In genomic region chr22:30240541-30241417, GRCh38 we compare ENCODE assay signal across 17 cellular contexts. TPM values are rescaled to one million over a fixed set of nuclear protein-coding genes. Genes with fewer than 3 reads are reported as not detected.
DNase-seq lines count a peak whose midpoint lies in the region; ATAC-seq, FAIRE-seq and TF ChIP-seq lines count a peak whose summit lies in the region.
"Had no signal": no experiment of that assay in that cellular context is flagged by ENCODE, and none has a peak within 500 bp of the region (broad histone marks: within the 10 kb centered on the region; RNA-seq: fewer than 3 reads in every experiment).

No MANE protein-coding gene starts in this region.

- intact Hi-C loops in OCI-LY7 (cut with micrococcal nuclease; ENCODE audit: unreplicated experiment): no loop called here
- intact Hi-C loops in GM12878 (cut with micrococcal nuclease; ENCODE audit: unreplicated experiment): no loop called here

- POLR2A ChIA-PET in OCI-LY7 (lab: Charles Lee): interaction anchor here (0.5 kb wide), 1 partner anchor 55 kb away, joined by 3 read pairs; no protein-coding TSS in a partner anchor
- POLR2A ChIA-PET in GM12878 (lab: Charles Lee): no interaction called here

- H3K9ac ChIP-seq in GM12878 (ENCODE audit: control insufficient read depth, insufficient read depth, low read length): no peak overlapping the region

- TF ChIP-seq POLR2A in GM12878 (IDR thresholded peaks at IDR 0.05; ENCODE audit: low read depth, low read length): no peak

- H3K4me2 ChIP-seq in OCI-LY7 (ENCODE audit: low read length): peak overlapping the region; percentile 55
- H3K4me2 ChIP-seq in GM12878 (ENCODE audit: control insufficient read depth, insufficient read depth): no peak overlapping the region

- RAD21 ChIA-PET in GM12878 (lab: Charles Lee; ENCODE audit: unreplicated experiment): interaction anchor here (0.8 kb wide), 1 partner anchor 133 kb away, joined by 3 read pairs; no protein-coding TSS in a partner anchor

- no TSS peak for BruUV-seq in OCI-LY7 (replicated peaks; lab: Mats Ljungman, UMichigan)
- BruUV-seq in GM12878 (replicated peaks; lab: Mats Ljungman, UMichigan): no TSS peak

- no peak for TF ChIP-seq RAD21 in GM12878 (IDR thresholded peaks at IDR 0.05; ENCODE audit: insufficient read depth, low read depth, low read length)

- no peaks in the 10 kb centered on the region for H3K9me3 ChIP-seq in OCI-LY7 (ENCODE audit: low read length)
- H3K9me3 ChIP-seq in GM12878 (replicated peaks; ENCODE audit: control insufficient read depth, insufficient read depth, low read length): no peaks in the 10 kb centered on the region

- H3K4me1 ChIP-seq in OCI-LY7 (ENCODE audit: insufficient read depth, low read length, poor library complexity, severe bottlenecking): peaks cover 16% of the 10 kb centered on the region
- H3K4me1 ChIP-seq in GM12878 (ENCODE audit: control insufficient read depth, insufficient read depth, low read length): no peaks in the 10 kb centered on the region

- H3K27ac ChIP-seq in OCI-LY7 (ENCODE audit: low read depth, low read length, poor library complexity, severe bottlenecking) (no peak overlapping the region), GM12878 (ENCODE audit: control insufficient read depth, insufficient read depth) (no peak overlapping the region)
- H3K27ac ChIP-seq: C4-2B had no signal

- peak overlapping the region; percentile 48 for H3K27ac Mint-ChIP-seq in stimulated activated memory B cell treated with anti-CD40 and anti-IgM and Interleukin-4, amounts not matched to agents 10 μg/mL and 1 μg/mL and 100 μg/mL, for 72 hours
- H3K27ac Mint-ChIP-seq: natural killer cell treated with Interleukin-12 subunit alpha and Interleukin-12 subunit beta and Interleukin-15 and Interleukin-18, amount 100 ng/mL, for 72 hours had no signal

- DNase-seq in stimulated activated CD4-positive, alpha-beta T cell treated with anti-CD3 and anti-CD28 coated beads, Interleukin-12 subunit alpha, Interleukin-12 subunit beta, amount 100 ng/mL, for 4 hours: peak; percentile 36
- DNase-seq in stimulated activated CD4-positive, alpha-beta T cell treated with anti-CD3 and anti-CD28 coated beads, Interleukin-1b, Interleukin-23, amount 100 ng/mL, for 48 hours: no peak
- peak; percentile 72 for DNase-seq in OCI-LY7 (ENCODE audit: low spot score)
- no peak for DNase-seq in GM12878 (ENCODE audit: low read depth, low spot score)
- no peak for DNase-seq in GF-D8 (lab: John Stamatoyannopoulos, UW)
- no peak for DNase-seq in AG08395 (ENCODE audit: low spot score)
- DNase-seq in hippocampal formation (lab: John Stamatoyannopoulos, UW): no peak
- DNase-seq: activated T-cell treated with anti-CD3 and anti-CD28 coated beads, Interleukin-2, amount 50 U/mL, for 1 hour; glutamatergic neuron; GOT3; NCI-H1417 treated with DMSO at 0.1 percent for 48 hours; right cardiac atrium had no signal

- WGBS in GM12878 (ENCODE audit: insufficient coverage, insufficient replicate concordance, low lambda C conversion rate, missing lambda C conversion rate): 49% methylated on average over 20 of the region's 24 CpGs

- H3K27me3 Mint-ChIP-seq in stimulated activated memory B cell treated with anti-CD40 and anti-IgM and Interleukin-4, amounts not matched to agents 10 μg/mL and 1 μg/mL and 100 μg/mL, for 72 hours: peaks cover 13% of the 10 kb centered on the region

- CTCF ChIA-PET in OCI-LY7 (lab: Charles Lee; ENCODE audit: unreplicated experiment) (no interaction called here), GM12878 (lab: Yijun Ruan, JAX) (interaction anchor here (1.1 kb wide), 1 partner anchor 22 kb away, joined by 3 read pairs; no protein-coding TSS in a partner anchor)

- SMC1A ChIA-PET in GM12878 (lab: Charles Lee; ENCODE audit: uncharacterized antibody, unreplicated experiment): no interaction called here

- H2AFZ ChIP-seq in OCI-LY7 (ENCODE audit: low read length) (no peak overlapping the region), GM12878 (ENCODE audit: control insufficient read depth, low read depth, low read length) (no peak overlapping the region)

- H3K79me2 ChIP-seq in OCI-LY7 (ENCODE audit: insufficient read depth, low read depth, low read length): no peaks in the 10 kb centered on the region
- no peaks in the 10 kb centered on the region for H3K79me2 ChIP-seq in GM12878 (ENCODE audit: control insufficient read depth, insufficient read depth, low read length)

- in situ Hi-C loops in GM12878 (cut with MboI): no loop called here

- ATAC-seq in GM12878: peak; percentile 83
- peak; percentile 79 for ATAC-seq in stimulated activated memory B cell treated with anti-CD40 and anti-IgM and Interleukin-4, amounts not matched to agents 10 μg/mL and 1 μg/mL and 100 μg/mL, for 72 hours
- ATAC-seq: natural killer cell treated with Interleukin-12 subunit alpha and Interleukin-12 subunit beta and Interleukin-15 and Interleukin-18, amount 100 ng/mL, for 72 hours; right cardiac atrium had no signal

- TF ChIP-seq EP300 in GM12878 (IDR thresholded peaks at IDR 0.05; ENCODE audit: borderline replicate concordance in 1 of 2, control insufficient read depth in 1 of 2, low read depth in 2 of 2, low read length in 2 of 2): no peak

- H4K20me1 ChIP-seq in OCI-LY7 (ENCODE audit: insufficient read depth, low read length): no peaks in the 10 kb centered on the region
- no peaks in the 10 kb centered on the region for H4K20me1 ChIP-seq in GM12878 (ENCODE audit: control insufficient read depth, insufficient read depth)

- no peaks in the 10 kb centered on the region for H3K36me3 Mint-ChIP-seq in stimulated activated memory B cell treated with anti-CD40 and anti-IgM and Interleukin-4, amounts not matched to agents 10 μg/mL and 1 μg/mL and 100 μg/mL, for 72 hours
- H3K36me3 Mint-ChIP-seq: natural killer cell treated with Interleukin-12 subunit alpha and Interleukin-12 subunit beta and Interleukin-15 and Interleukin-18, amount 100 ng/mL, for 72 hours had no signal

- H3K4me3 Mint-ChIP-seq in stimulated activated memory B cell treated with anti-CD40 and anti-IgM and Interleukin-4, amounts not matched to agents 10 μg/mL and 1 μg/mL and 100 μg/mL, for 72 hours: no peak overlapping the region
- H3K4me3 Mint-ChIP-seq: natural killer cell treated with Interleukin-12 subunit alpha and Interleukin-12 subunit beta and Interleukin-15 and Interleukin-18, amount 100 ng/mL, for 72 hours had no signal

- H3K36me3 ChIP-seq in OCI-LY7 (ENCODE audit: insufficient read depth, low read length) (no peaks in the 10 kb centered on the region), GM12878 (ENCODE audit: control insufficient read depth in 2 of 2, insufficient read depth in 2 of 2, low read length in 1 of 2) (no peaks in the 10 kb centered on the region)

- H3K27me3 ChIP-seq in GM12878 (replicated peaks in 1 of 2; ENCODE audit: control insufficient read depth in 2 of 2, insufficient read depth in 2 of 2, low read length in 1 of 2): peaks cover 2 to 3% of the 10 kb centered on the region in 2 experiments; a peak in 2 of 4 replicates

- no peaks in the 10 kb centered on the region for H3K9me2 ChIP-seq in OCI-LY7 (ENCODE audit: insufficient read depth, low read length)

- H3K9me3 Mint-ChIP-seq in stimulated activated memory B cell treated with anti-CD40 and anti-IgM and Interleukin-4, amounts not matched to agents 10 μg/mL and 1 μg/mL and 100 μg/mL, for 72 hours: no peaks in the 10 kb centered on the region
- H3K9me3 Mint-ChIP-seq: natural killer cell treated with Interleukin-12 subunit alpha and Interleukin-12 subunit beta and Interleukin-15 and Interleukin-18, amount 100 ng/mL, for 72 hours had no signal

- H3K4me3 ChIP-seq in OCI-LY7 (ENCODE audit: low read depth, low read length, poor library complexity, severe bottlenecking): no peak overlapping the region
- H3K4me3 ChIP-seq in GM12878: no peak overlapping the region

- TF ChIP-seq CTCF in OCI-LY7 (conservative IDR thresholded peaks at IDR 0.05; ENCODE audit: low read length): no peak
- TF ChIP-seq CTCF in GM12878 (IDR thresholded peaks at IDR 0.05 in 2 of 3, conservative IDR thresholded peaks at IDR 0.05 in 1 of 3; ENCODE audit: control insufficient read depth in 2 of 3, extremely low read depth in 1 of 3, insufficient read depth in 1 of 3, low read depth in 3 of 3, low read length in 3 of 3): no peak

- peaks cover 18% of the 10 kb centered on the region for H3K4me1 Mint-ChIP-seq in stimulated activated memory B cell treated with anti-CD40 and anti-IgM and Interleukin-4, amounts not matched to agents 10 μg/mL and 1 μg/mL and 100 μg/mL, for 72 hours

- FAIRE-seq in GM12878 (lab: Jason Lieb, UNC): no peak
- FAIRE-seq: endometrium had no signal

RNA-seq across cellular contexts. Expression of gene LIF, which starts 5.8 kb away (rescaled TPM):
- 0.06 TPM in 1 of 2 replicates, not detected in the other for total RNA-seq in OCI-LY7 (2014; rRNA removed; shearing (Covaris generic))
- total RNA-seq in OCI-LY7 (2022) (not detected in 2 replicates), GM12878 (2014; rRNA removed) (0.98 and 1.0 TPM in 2 replicates), GM12878 (2014; rRNA removed; fragmentation: Illumina TruSeq; extraction: Trizol) (0.63 and 0.83 TPM in 2 replicates), GM12878 (2021) (1.9 and 2.3 TPM in 2 replicates)
- 0.73 and 0.75 TPM in 2 replicates for total RNA-seq in GM12878 (2013; cell fraction: nucleolus; rRNA removed)
- polyA plus RNA-seq in GM12878 (2011; ENCODE audit: low read depth): 0.59 TPM
- polyA plus RNA-seq in GM12878 (2011; rRNA removed) (1.9 and 3.4 TPM in 2 replicates), GM12878 (2014; fragmentation: Illumina TruSeq; extraction: Trizol) (0.49 and 0.84 TPM in 2 replicates), GM12878 (2014; fragmentation: Nextera tagmentation; extraction: Ambion mirVana) (under 1 TPM; 0.05 to 0.09 TPM), GM12878 (2014; rRNA removed) (1.6 and 2.4 TPM in 2 replicates), GM12878 (2016; fragmentation: Nextera tagmentation; extraction: Ambion mirVana) (1 to 10 TPM in 1 of 2 experiments, under 1 TPM in 1; 0.92 to 1.3 TPM)
- 2.7 and 4.2 TPM in 2 replicates for polyA plus RNA-seq in GM12878 (2011; cell fraction: cytosol; rRNA removed)
- 15.3 and 18.3 TPM in 2 replicates for polyA plus RNA-seq in GM12878 (2011; cell fraction: nucleus; rRNA removed)
- polyA plus RNA-seq in GM12878 (2012): 0.90 and 1.6 TPM in 2 replicates
- 5.6 and 7.5 TPM in 2 replicates for polyA minus RNA-seq in GM12878 (2011; rRNA and poly(A)+ RNA removed)
- polyA minus RNA-seq in GM12878 (2011; cell fraction: cytosol; rRNA and poly(A)+ RNA removed): 0.94 and 2.7 TPM in 2 replicates
- 4.2 and 5.3 TPM in 2 replicates for polyA minus RNA-seq in GM12878 (2011; cell fraction: nucleus; rRNA and poly(A)+ RNA removed)

RNA-seq across cellular contexts. Expression of gene OSM, which starts 25.9 kb away (rescaled TPM):
- 0.18 TPM in 1 of 2 replicates, not detected in the other for total RNA-seq in OCI-LY7 (2014; rRNA removed; shearing (Covaris generic))
- total RNA-seq in OCI-LY7 (2022): 0.79 and 0.91 TPM in 2 replicates
- 0.27 and 0.33 TPM in 2 replicates for total RNA-seq in GM12878 (2013; cell fraction: nucleolus; rRNA removed)
- 0.93 and 1.4 TPM in 2 replicates for total RNA-seq in GM12878 (2014; rRNA removed)
- total RNA-seq in GM12878 (2014; rRNA removed; fragmentation: Illumina TruSeq; extraction: Trizol): 0.45 and 0.51 TPM in 2 replicates
- 1.1 and 1.2 TPM in 2 replicates for total RNA-seq in GM12878 (2021)
- 0.13 TPM for polyA plus RNA-seq in GM12878 (2011; ENCODE audit: low read depth)
- 0.13 and 0.29 TPM in 2 replicates for polyA plus RNA-seq in GM12878 (2011; rRNA removed)
- 0.33 and 0.48 TPM in 2 replicates for polyA plus RNA-seq in GM12878 (2011; cell fraction: cytosol; rRNA removed)
- 0.41 and 1.0 TPM in 2 replicates for polyA plus RNA-seq in GM12878 (2011; cell fraction: nucleus; rRNA removed)
- polyA plus RNA-seq in GM12878 (2012): 0.27 and 0.39 TPM in 2 replicates
- polyA plus RNA-seq in GM12878 (2014; fragmentation: Illumina TruSeq; extraction: Trizol): 0.21 TPM in 1 of 2 replicates, not detected in the other
- under 1 TPM; 0.06 to 0.15 TPM for polyA plus RNA-seq in GM12878 (2014; fragmentation: Nextera tagmentation; extraction: Ambion mirVana)
- polyA plus RNA-seq in GM12878 (2014; rRNA removed): 0.79 TPM in 2 replicates
- polyA plus RNA-seq in GM12878 (2016; fragmentation: Nextera tagmentation; extraction: Ambion mirVana): 1 to 10 TPM in 1 of 2 experiments, under 1 TPM in 1; 0.72 to 1.4 TPM
- 0.67 TPM in 1 of 2 replicates, not detected in the other for polyA minus RNA-seq in GM12878 (2011; rRNA and poly(A)+ RNA removed)
- not detected in 2 replicates for polyA minus RNA-seq in GM12878 (2011; cell fraction: cytosol; rRNA and poly(A)+ RNA removed)
- 0.97 and 1.2 TPM in 2 replicates for polyA minus RNA-seq in GM12878 (2011; cell fraction: nucleus; rRNA and poly(A)+ RNA removed)
- total RNA-seq: HT1080 had no signal

RNA-seq across cellular contexts. Expression of gene CASTOR1, which starts 48.5 kb away (rescaled TPM):
- total RNA-seq in OCI-LY7 (2014; rRNA removed; shearing (Covaris generic)): 3.5 and 9.1 TPM in 2 replicates
- total RNA-seq in OCI-LY7 (2022): 4.3 and 4.5 TPM in 2 replicates
- 3.6 and 4.4 TPM in 2 replicates for total RNA-seq in GM12878 (2013; cell fraction: nucleolus; rRNA removed)
- 5.3 and 5.9 TPM in 2 replicates for total RNA-seq in GM12878 (2014; rRNA removed)
- total RNA-seq in GM12878 (2014; rRNA removed; fragmentation: Illumina TruSeq; extraction: Trizol): 1.2 and 2.4 TPM in 2 replicates
- 6.0 and 9.1 TPM in 2 replicates for total RNA-seq in GM12878 (2021)
- 1.9 TPM for polyA plus RNA-seq in GM12878 (2011; ENCODE audit: low read depth)
- 0.65 and 1.6 TPM in 2 replicates for polyA plus RNA-seq in GM12878 (2011; rRNA removed)
- 2.1 and 2.4 TPM in 2 replicates for polyA plus RNA-seq in GM12878 (2011; cell fraction: cytosol; rRNA removed)
- polyA plus RNA-seq in GM12878 (2011; cell fraction: nucleus; rRNA removed): 8.4 and 11.5 TPM in 2 replicates
- 5.7 and 6.0 TPM in 2 replicates for polyA plus RNA-seq in GM12878 (2012)
- polyA plus RNA-seq in GM12878 (2014; fragmentation: Illumina TruSeq; extraction: Trizol): 0.25 and 1.9 TPM in 2 replicates
- polyA plus RNA-seq in GM12878 (2014; fragmentation: Nextera tagmentation; extraction: Ambion mirVana): 1 to 10 TPM in 1 of 2 experiments, under 1 TPM in 1; 0.31 to 1.2 TPM
- 5.5 and 6.3 TPM in 2 replicates for polyA plus RNA-seq in GM12878 (2014; rRNA removed)
- 1 to 10 TPM; 4.2 to 5.3 TPM for polyA plus RNA-seq in GM12878 (2016; fragmentation: Nextera tagmentation; extraction: Ambion mirVana)
- polyA minus RNA-seq in GM12878 (2011; rRNA and poly(A)+ RNA removed): 1.6 and 2.1 TPM in 2 replicates
- not detected in 2 replicates for polyA minus RNA-seq in GM12878 (2011; cell fraction: cytosol; rRNA and poly(A)+ RNA removed)
- 5.4 and 7.1 TPM in 2 replicates for polyA minus RNA-seq in GM12878 (2011; cell fraction: nucleus; rRNA and poly(A)+ RNA removed)

Comparison
In these comparisons a context has a peak if more than half of its experiments do, and no peak if none do; other contexts are left out.
1. DNase-seq: peak in stimulated activated CD4-positive, alpha-beta T cell treated with anti-CD3 and anti-CD28 coated beads, Interleukin-12 subunit alpha, Interleukin-12 subunit beta, amount 100 ng/mL, for 4 hours (single experiment) and OCI-LY7 (single experiment); none in stimulated activated CD4-positive, alpha-beta T cell treated with anti-CD3 and anti-CD28 coated beads, Interleukin-1b, Interleukin-23, amount 100 ng/mL, for 48 hours (single experiment), GM12878 (single experiment), GF-D8 (single experiment), AG08395 (single experiment) and hippocampal formation (0 of 2).